Comparison of ENCODE assay signal across 17 cellular contexts in the genomic region with DNA sequence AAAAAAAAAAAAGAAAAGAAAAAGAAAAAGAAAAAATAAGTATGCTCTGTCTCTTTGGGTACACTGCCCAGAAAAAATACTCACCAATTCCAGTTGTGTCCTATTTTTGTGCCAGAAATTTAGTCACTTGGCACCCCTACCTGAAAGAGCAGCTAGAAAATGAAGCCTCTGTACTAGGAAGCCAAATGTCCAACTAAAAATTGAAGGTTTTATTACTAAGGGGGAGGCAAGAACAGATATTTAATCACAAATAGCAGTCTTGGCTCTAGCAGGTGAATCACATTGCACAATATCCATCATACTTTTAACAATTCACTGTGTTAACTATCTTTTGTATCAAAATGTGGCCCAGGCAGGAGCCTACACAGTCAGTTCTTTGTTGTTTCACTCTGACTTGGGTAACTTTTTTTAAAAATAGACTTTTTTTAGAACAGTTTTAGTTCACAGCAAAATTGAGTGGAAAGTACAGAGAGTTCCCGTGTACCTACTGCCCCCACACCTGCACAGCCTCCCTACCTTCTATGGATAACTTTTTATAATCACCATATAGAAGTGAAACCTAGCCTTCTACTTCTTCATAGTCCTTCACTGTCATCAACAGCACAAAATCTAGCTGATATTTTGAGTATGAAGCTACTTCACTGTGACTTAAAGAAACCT.
A peak's percentile ranks its signal among the peaks of the same experiment; 100 is the strongest.
DNase-seq lines count a peak whose midpoint lies in the region; ATAC-seq and TF ChIP-seq lines count a peak whose summit lies in the region.
"Had no signal": no experiment of that assay in that cellular context is flagged by ENCODE, and none has a peak within 500 bp of the region (broad histone marks: within the 10 kb centered on the region; RNA-seq: fewer than 3 reads in every experiment).

No MANE protein-coding gene starts in this region.

- H3K4me1 Mint-ChIP-seq in activated T-cell treated with anti-CD3 and anti-CD28 coated beads, Interleukin-2, amount 50 U/mL, for 4 hours (ENCODE audit: low read depth), result peaks cover 15% of the 10 kb centered on the region
- peaks cover 76% of the 10 kb centered on the region for H3K4me1 Mint-ChIP-seq in activated B cell treated with CpG ODN at 0.5 μM for 24 hours

- POLR2A ChIA-PET in activated B cell treated with CpG ODN at 0.5 μM for 24 hours (lab: Charles Lee), result interaction anchor here (0.7 to 7.1 kb wide), 7 partner anchors 11 to 87 kb away, joined by 3 to 50 read pairs (median 5); partner anchors contain the start of gene ATF7IP

- peaks cover 3% of the 10 kb centered on the region for H3K36me3 Mint-ChIP-seq in activated T-cell treated with anti-CD3 and anti-CD28 coated beads, Interleukin-2, amount 50 U/mL, for 4 hours (ENCODE audit: insufficient read depth)
- peaks cover 40% of the 10 kb centered on the region for H3K36me3 Mint-ChIP-seq in activated B cell treated with CpG ODN at 0.5 μM for 24 hours (ENCODE audit: low read depth)
- H3K36me3 Mint-ChIP-seq: natural killer cell treated with Interleukin-12 subunit alpha and Interleukin-12 subunit beta and Interleukin-15 and Interleukin-18, amount 100 ng/mL, for 72 hours had no signal

- TF ChIP-seq CTCF in activated B cell treated with CpG ODN at 0.5 μM for 24 hours (IDR thresholded peaks at IDR 0.05), result no peak

- ATAC-seq in activated T-cell treated with anti-CD3 and anti-CD28 coated beads, Interleukin-2, amount 50 U/mL, for 4 hours, result peak; percentile 23 to 25
- ATAC-seq in HG02852 (IDR thresholded peaks at IDR 0.05; ENCODE audit: unreplicated experiment), result peak; percentile 49
- peak; percentile 32 for ATAC-seq in activated B cell treated with CpG ODN at 0.5 μM for 24 hours (ENCODE audit: low read depth)
- ATAC-seq in GM19452 (IDR thresholded peaks at IDR 0.05; ENCODE audit: unreplicated experiment), result no peak
- ATAC-seq: effector memory CD8-positive, alpha-beta T cell; natural killer cell treated with Interleukin-12 subunit alpha and Interleukin-12 subunit beta and Interleukin-15 and Interleukin-18, amount 100 ng/mL, for 72 hours; Panc1 had no signal

- H3K27me3 Mint-ChIP-seq in activated T-cell treated with anti-CD3 and anti-CD28 coated beads, Interleukin-2, amount 50 U/mL, for 4 hours (ENCODE audit: low read depth), result no peaks in the 10 kb centered on the region
- H3K27me3 Mint-ChIP-seq in activated B cell treated with CpG ODN at 0.5 μM for 24 hours, result no peaks in the 10 kb centered on the region
- H3K27me3 Mint-ChIP-seq: activated naive CD8-positive, alpha-beta T cell treated with anti-CD3 and anti-CD28 coated beads for 36 hours; CD4-positive, alpha-beta T cell; effector memory CD8-positive, alpha-beta T cell; natural killer cell treated with Interleukin-12 subunit alpha and Interleukin-12 subunit beta and Interleukin-15 and Interleukin-18, amount 100 ng/mL, for 72 hours had no signal

- H3K9me3 Mint-ChIP-seq in activated T-cell treated with anti-CD3 and anti-CD28 coated beads, Interleukin-2, amount 50 U/mL, for 4 hours, result peaks cover 6% of the 10 kb centered on the region
- peaks cover 16% of the 10 kb centered on the region for H3K9me3 Mint-ChIP-seq in activated B cell treated with CpG ODN at 0.5 μM for 24 hours
- H3K9me3 Mint-ChIP-seq: effector memory CD8-positive, alpha-beta T cell had no signal

- DNase-seq in activated T-cell treated with anti-CD3 and anti-CD28 coated beads, Interleukin-2, amount 50 U/mL, for 4 hours, result no peak
- DNase-seq in activated T-cell treated with anti-CD3 and anti-CD28 coated beads for 4 hours, result no peak
- DNase-seq in activated B cell treated with CpG ODN at 0.5 μM for 24 hours, result no peak
- DNase-seq in putamen (ENCODE audit: low spot score), result peak; percentile 63
- no peak for DNase-seq in activated CD8-positive, alpha-beta memory T cell treated with anti-CD3 and anti-CD28 coated beads for 24 hours
- no peak for DNase-seq in NCI-H2171 treated with DMSO at 0.1 percent for 48 hours (lab: John Stamatoyannopoulos, UW)
- DNase-seq: activated CD8-positive, alpha-beta memory T cell treated with anti-CD3 and anti-CD28 coated beads, Interleukin-2, amount 50 U/mL, for 4 hours; activated naive CD8-positive, alpha-beta T cell treated with anti-CD3 and anti-CD28 coated beads for 36 hours; CD4-positive, alpha-beta T cell; effector memory CD8-positive, alpha-beta T cell; GOT3; NCI-H510A; thyroid gland had no signal

- H3K27ac Mint-ChIP-seq in activated B cell treated with CpG ODN at 0.5 μM for 24 hours, result peak overlapping the region; percentile 85
- H3K27ac Mint-ChIP-seq: activated naive CD8-positive, alpha-beta T cell treated with anti-CD3 and anti-CD28 coated beads for 36 hours; CD4-positive, alpha-beta T cell; effector memory CD8-positive, alpha-beta T cell; natural killer cell treated with Interleukin-12 subunit alpha and Interleukin-12 subunit beta and Interleukin-15 and Interleukin-18, amount 100 ng/mL, for 72 hours had no signal

- intact Hi-C loops in activated B cell treated with CpG ODN at 0.5 μM for 24 hours (cut with micrococcal nuclease), result no loop called here

- CTCF ChIA-PET in activated B cell treated with CpG ODN at 0.5 μM for 24 hours (lab: Charles Lee), result interaction anchor here (0.9 to 1.3 kb wide), 4 partner anchors 13 to 88 kb away, joined by 3 to 4 read pairs (median 3); partner anchors contain the start of gene ATF7IP

- no peak overlapping the region for H3K4me3 Mint-ChIP-seq in activated T-cell treated with anti-CD3 and anti-CD28 coated beads, Interleukin-2, amount 50 U/mL, for 4 hours
- peak overlapping the region; percentile 24 for H3K4me3 Mint-ChIP-seq in activated B cell treated with CpG ODN at 0.5 μM for 24 hours
- H3K4me3 Mint-ChIP-seq: activated naive CD8-positive, alpha-beta T cell treated with anti-CD3 and anti-CD28 coated beads for 36 hours; CD4-positive, alpha-beta T cell; effector memory CD8-positive, alpha-beta T cell; natural killer cell treated with Interleukin-12 subunit alpha and Interleukin-12 subunit beta and Interleukin-15 and Interleukin-18, amount 100 ng/mL, for 72 hours had no signal
